9 cellular contexts compared by ENCODE assay signal in the genomic region with DNA sequence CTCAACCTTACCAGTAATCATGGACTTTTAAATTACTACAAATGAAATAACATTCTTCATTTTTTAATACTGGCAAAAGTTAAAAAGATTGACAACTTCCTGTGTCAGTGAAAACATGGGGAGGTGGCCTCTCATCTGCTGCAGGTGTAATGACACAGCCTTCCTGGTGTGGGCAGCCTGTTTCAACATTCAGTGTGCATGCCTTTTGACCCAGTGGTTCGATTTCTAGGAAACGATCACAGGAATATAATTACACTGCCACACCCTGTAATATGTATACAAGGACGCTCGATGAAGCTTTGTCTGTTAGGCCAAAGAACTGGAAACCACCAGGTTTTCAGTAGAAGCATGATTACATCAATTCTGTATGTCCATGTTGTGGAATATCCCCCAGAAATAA.
DNase-seq lines count a peak whose midpoint lies in the region; ATAC-seq and TF ChIP-seq lines count a peak whose summit lies in the region.
"Had no signal": no experiment of that assay in that cellular context is flagged by ENCODE, and none has a peak within 500 bp of the region (broad histone marks: within the 10 kb centered on the region; RNA-seq: fewer than 3 reads in every experiment).

No MANE protein-coding gene starts in this region.

- BruUV-seq in HCT116 (replicated peaks; lab: Mats Ljungman, UMichigan) = no TSS peak

- intact Hi-C loops in HCT116 (cut with micrococcal nuclease) (loop anchor here (5.0 kb wide), 1 partner anchor 125 kb away; no protein-coding TSS in a partner anchor), aorta (cut with DNase I) (loop anchor here in 1 of 2 donors (10.0 kb wide), 2 partner anchors 122 to 442 kb away; a partner anchor contains a TSS)

- peak; percentile 69 for TF ChIP-seq RAD21 in HCT116 (IDR thresholded peaks at IDR 0.05; ENCODE audit: low read depth)

- no peaks in the 10 kb centered on the region for H3K9me3 Mint-ChIP-seq in CD4-positive, CD25-positive, alpha-beta regulatory T cell
- H3K9me3 Mint-ChIP-seq in neural progenitor cell = no peaks in the 10 kb centered on the region
- H3K9me3 Mint-ChIP-seq: dendritic cell treated with granulocyte-macrophage colony-stimulating factor and Interleukin-4, amounts not matched to agents 40 ng/mL and 50 ng/mL, for 4 days had no signal

- ATAC-seq in CD4-positive, CD25-positive, alpha-beta regulatory T cell (ENCODE audit: low read depth in 2 of 2) = peak; percentile 97 to 99
- ATAC-seq in HCT116 = peak; percentile 99
- no peak for ATAC-seq in aorta (ENCODE audit: low FRiP score)

- no peaks in the 10 kb centered on the region for H3K9me2 ChIP-seq in HCT116 (ENCODE audit: insufficient read depth)

- H2AFZ ChIP-seq in HCT116 (ENCODE audit: low read depth, low read length, poor library complexity, severe bottlenecking) = peak overlapping the region; percentile 86
- H2AFZ ChIP-seq in neural progenitor cell (replicated peaks) = no peak overlapping the region

- peaks cover 11% of the 10 kb centered on the region for H3K4me1 ChIP-seq in CD4-positive, CD25-positive, alpha-beta regulatory T cell (ENCODE audit: control insufficient read depth, insufficient read depth, low read length, poor library complexity, severe bottlenecking)
- peaks cover 8 to 10% of the 10 kb centered on the region in 2 experiments for H3K4me1 ChIP-seq in HCT116 (ENCODE audit: control insufficient read depth in 1 of 2, insufficient read depth in 2 of 2, low read length in 2 of 2)
- H3K4me1 ChIP-seq in neural progenitor cell = no peaks in the 10 kb centered on the region
- H3K4me1 ChIP-seq in aorta (ENCODE audit: control insufficient read depth in 1 of 2, insufficient read depth in 2 of 2, low read length in 2 of 2) = no peaks in the 10 kb centered on the region

- H4K20me1 ChIP-seq in HCT116 (ENCODE audit: insufficient read depth) (no peaks in the 10 kb centered on the region), neural progenitor cell (ENCODE audit: low read depth) (no peaks in the 10 kb centered on the region)

- H3F3A ChIP-seq in neural progenitor cell (ENCODE audit: low read depth) = no peaks in the 10 kb centered on the region

- DNase-seq in CD4-positive, CD25-positive, alpha-beta regulatory T cell = peak; percentile 23 to 96 (median 68)
- DNase-seq in HCT116 (ENCODE audit: low read depth, low spot score) = peak; percentile 53
- peak; percentile 27 to 57 for DNase-seq in SHP77 (lab: John Stamatoyannopoulos, UW)
- DNase-seq in activated naive CD8-positive, alpha-beta T cell treated with anti-CD3 and anti-CD28 coated beads, Interleukin-2, amount 50 U/mL, for 16 hours (ENCODE audit: low read depth, low spot score) = peak; percentile 11
- DNase-seq in neural progenitor cell (ENCODE audit: low spot score) = peak; percentile 45
- DNase-seq in T1000 (lab: John Stamatoyannopoulos, UW) = no peak
- no peak for DNase-seq in dedifferentiated amniotic fluid mesenchymal stem cell (ENCODE audit: extremely low spot score)
- DNase-seq in aorta = no peak

- no peaks in the 10 kb centered on the region for H3K79me2 ChIP-seq in HCT116 (ENCODE audit: insufficient read depth, low read length)
- H3K79me2 ChIP-seq in neural progenitor cell (ENCODE audit: low read depth) = no peaks in the 10 kb centered on the region

- TF ChIP-seq CTCF in HCT116 (IDR thresholded peaks at IDR 0.05 in 2 of 3, conservative IDR thresholded peaks at IDR 0.05 in 1 of 3; ENCODE audit: borderline replicate concordance in 1 of 3, insufficient read depth in 1 of 3, low read depth in 2 of 3, low read length in 2 of 3) = peak; percentile 64 to 67 (median 66)
- TF ChIP-seq CTCF in neural progenitor cell (IDR thresholded peaks at IDR 0.05) = peak; percentile 40

- H3K36me3 ChIP-seq in CD4-positive, CD25-positive, alpha-beta regulatory T cell (ENCODE audit: control insufficient read depth, insufficient read depth, low read length) = no peaks in the 10 kb centered on the region
- H3K36me3 ChIP-seq in HCT116 (ENCODE audit: control insufficient read depth in 1 of 2, insufficient read depth in 2 of 2, low read length in 2 of 2) (no peaks in the 10 kb centered on the region), neural progenitor cell (no peaks in the 10 kb centered on the region), aorta (ENCODE audit: control insufficient read depth in 1 of 2, insufficient read depth in 2 of 2, low read length in 1 of 2) (no peaks in the 10 kb centered on the region)

- 61 to 62% methylated on average over 4 of the region's 4 CpGs for WGBS in aorta, 2 donors

- no peak for TF ChIP-seq POLR2A in HCT116 (IDR thresholded peaks at IDR 0.05; ENCODE audit: borderline replicate concordance, extremely low read depth, insufficient read depth, insufficient read length)

- no peaks in the 10 kb centered on the region for H3K27me3 ChIP-seq in CD4-positive, CD25-positive, alpha-beta regulatory T cell (ENCODE audit: control insufficient read depth, insufficient read depth, low read length)
- H3K27me3 ChIP-seq in HCT116 (ENCODE audit: insufficient read depth, low read length) (no peaks in the 10 kb centered on the region), neural progenitor cell (no peaks in the 10 kb centered on the region), aorta (ENCODE audit: control insufficient read depth in 1 of 2, insufficient read depth in 2 of 2, low read length in 1 of 2) (no peaks in the 10 kb centered on the region)

- POLR2A ChIA-PET in HCT116 (lab: Charles Lee) = no interaction called here

- H3K27me3 Mint-ChIP-seq in CD4-positive, CD25-positive, alpha-beta regulatory T cell = no peaks in the 10 kb centered on the region
- peaks cover 7% of the 10 kb centered on the region for H3K27me3 Mint-ChIP-seq in neural progenitor cell (ENCODE audit: insufficient read depth, low read depth)
- H3K27me3 Mint-ChIP-seq: dendritic cell treated with granulocyte-macrophage colony-stimulating factor and Interleukin-4, amounts not matched to agents 40 ng/mL and 50 ng/mL, for 4 days had no signal

- H3K9ac ChIP-seq in HCT116 (ENCODE audit: low read length) (no peak overlapping the region), neural progenitor cell (no peak overlapping the region)

- no peak overlapping the region for H3K27ac ChIP-seq in CD4-positive, CD25-positive, alpha-beta regulatory T cell (ENCODE audit: insufficient read depth, low read length, poor library complexity, severe bottlenecking)
- H3K27ac ChIP-seq in HCT116 (ENCODE audit: low read depth, low read length) (no peak overlapping the region), neural progenitor cell (no peak overlapping the region), aorta (ENCODE audit: low read depth in 1 of 2, low read length in 2 of 2) (no peak overlapping the region)

- H3K4me2 ChIP-seq in HCT116 (ENCODE audit: low read length) (peak overlapping the region; percentile 68), neural progenitor cell (no peak overlapping the region)

- RAD21 ChIA-PET in HCT116 (lab: Charles Lee; ENCODE audit: low non-redundant PET in 1 of 2, low total read pairs in 2 of 2, uncharacterized antibody in 2 of 2, unreplicated experiment in 2 of 2) = no interaction called here

- H3K27ac Mint-ChIP-seq in CD4-positive, CD25-positive, alpha-beta regulatory T cell = peak overlapping the region; percentile 4 to 98 (median 72)
- no peak overlapping the region for H3K27ac Mint-ChIP-seq in neural progenitor cell
- H3K27ac Mint-ChIP-seq: dendritic cell treated with granulocyte-macrophage colony-stimulating factor and Interleukin-4, amounts not matched to agents 40 ng/mL and 50 ng/mL, for 4 days had no signal

- H3K36me3 Mint-ChIP-seq in CD4-positive, CD25-positive, alpha-beta regulatory T cell = peaks cover 40% of the 10 kb centered on the region
- H3K36me3 Mint-ChIP-seq in neural progenitor cell = no peaks in the 10 kb centered on the region

- CTCF ChIA-PET in HCT116 (lab: Charles Lee) = interaction anchor here (1.2 to 1.7 kb wide), 3 partner anchors 17 to 201 kb away, joined by 3 to 5 read pairs (median 4); no protein-coding TSS in a partner anchor

- no peaks in the 10 kb centered on the region for H3K9me3 ChIP-seq in CD4-positive, CD25-positive, alpha-beta regulatory T cell (ENCODE audit: control insufficient read depth in 2 of 2, low read length in 2 of 2)
- H3K9me3 ChIP-seq in HCT116 (ENCODE audit: control insufficient read depth in 1 of 2, insufficient read depth in 1 of 2, low read depth in 1 of 2, low read length in 2 of 2) (no peaks in the 10 kb centered on the region), neural progenitor cell (ENCODE audit: low read depth) (no peaks in the 10 kb centered on the region), aorta (ENCODE audit: control insufficient read depth, low read length) (no peaks in the 10 kb centered on the region)

- peak overlapping the region; percentile 54 for H3K4me3 ChIP-seq in CD4-positive, CD25-positive, alpha-beta regulatory T cell (ENCODE audit: low read depth, low read length)
- H3K4me3 ChIP-seq in HCT116 (replicated peaks in 1 of 2; ENCODE audit: low read depth in 1 of 2, low read length in 2 of 2) (no peak overlapping the region), neural progenitor cell (no peak overlapping the region), aorta (ENCODE audit: low read length in 2 of 2) (no peak overlapping the region)

- H3K4me1 Mint-ChIP-seq in CD4-positive, CD25-positive, alpha-beta regulatory T cell = peaks cover 7 to 28% (median 12%) of the 10 kb centered on the region in 4 donors
- H3K4me1 Mint-ChIP-seq in neural progenitor cell = no peaks in the 10 kb centered on the region

- H3K4me3 Mint-ChIP-seq in CD4-positive, CD25-positive, alpha-beta regulatory T cell = peak overlapping the region in 3 of 4 donors; percentile 61 to 80 (median 69)
- no peak overlapping the region for H3K4me3 Mint-ChIP-seq in neural progenitor cell
- H3K4me3 Mint-ChIP-seq: dendritic cell treated with granulocyte-macrophage colony-stimulating factor and Interleukin-4, amounts not matched to agents 40 ng/mL and 50 ng/mL, for 4 days had no signal

TF ChIP-seq in HCT116, 20 proteins besides CTCF, POLR2A, EP300 and RAD21 (continues in another document):
- TF ChIP-seq, protein P1, sequence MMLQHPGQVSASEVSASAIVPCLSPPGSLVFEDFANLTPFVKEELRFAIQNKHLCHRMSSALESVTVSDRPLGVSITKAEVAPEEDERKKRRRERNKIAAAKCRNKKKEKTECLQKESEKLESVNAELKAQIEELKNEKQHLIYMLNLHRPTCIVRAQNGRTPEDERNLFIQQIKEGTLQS (IDR thresholded peaks at IDR 0.05) = no peak

Comparison
In these comparisons a context has a peak if more than half of its experiments do, and no peak if none do; other contexts are left out.
1. DNase-seq: peak in CD4-positive, CD25-positive, alpha-beta regulatory T cell (3 of 3), HCT116 (single experiment), SHP77 (2 of 2), activated naive CD8-positive, alpha-beta T cell treated with anti-CD3 and anti-CD28 coated beads, Interleukin-2, amount 50 U/mL, for 16 hours (single experiment) and neural progenitor cell (single experiment); none in T1000 (single experiment), dedifferentiated amniotic fluid mesenchymal stem cell (single experiment) and aorta (0 of 2).